7 cellular contexts compared by ENCODE assay signal in genomic region chr17:60419875-60420274, GRCh38. TPM values are rescaled to one million over a fixed set of nuclear protein-coding genes. Genes with fewer than 3 reads are reported as not detected.
"Had no signal": no experiment of that assay in that cellular context is flagged by ENCODE, and none has a peak within 500 bp of the region (broad histone marks: within the 10 kb centered on the region; RNA-seq: fewer than 3 reads in every experiment).

No MANE protein-coding gene starts in this region.

RNA-seq across cellular contexts. Expression of gene CHCT1, which starts 2.4 kb away (rescaled TPM):
- total RNA-seq: GM23248, GM23338, H1, H4, H7, H9, HFFc6 had no signal
